In genomic region chr5:119031047-119031886, GRCh38 we compare ENCODE assay signal across 10 cellular contexts. TPM values are rescaled to one million over a fixed set of nuclear protein-coding genes. Genes with fewer than 3 reads are reported as not detected.
A peak's percentile ranks its signal among the peaks of the same experiment; 100 is the strongest.
DNase-seq lines count a peak whose midpoint lies in the region; ATAC-seq and TF ChIP-seq lines count a peak whose summit lies in the region.
"Had no signal": no experiment of that assay in that cellular context is flagged by ENCODE, and none has a peak within 500 bp of the region (broad histone marks: within the 10 kb centered on the region; RNA-seq: fewer than 3 reads in every experiment).

No MANE protein-coding gene starts in this region.

- no peak overlapping the region for H3K9ac ChIP-seq in neuronal stem cell (ENCODE audit: low read depth, low read length, poor library complexity)

- no peaks in the 10 kb centered on the region for H3K36me3 Mint-ChIP-seq in CD4-positive, alpha-beta T cell (ENCODE audit: low read depth)
- H3K36me3 Mint-ChIP-seq in T-helper 1 cell treated with Interleukin-12 subunit alpha and Interleukin-12 subunit beta and Interleukin-4 antibody, amounts not matched to agents 30 μg/mL and 1 μg/mL, for 36 hours (ENCODE audit: low read depth), result no peaks in the 10 kb centered on the region

- no peaks in the 10 kb centered on the region for H3K27me3 Mint-ChIP-seq in CD4-positive, alpha-beta T cell
- H3K27me3 Mint-ChIP-seq in T-helper 1 cell treated with Interleukin-12 subunit alpha and Interleukin-12 subunit beta and Interleukin-4 antibody, amounts not matched to agents 30 μg/mL and 1 μg/mL, for 36 hours (ENCODE audit: low read depth), result no peaks in the 10 kb centered on the region

- no peak overlapping the region for H2BK120ac ChIP-seq in neuronal stem cell (ENCODE audit: low read depth, low read length)

- TF ChIP-seq CTCF in CD4-positive, alpha-beta T cell (IDR thresholded peaks at IDR 0.05), result no peak
- no peak for TF ChIP-seq CTCF in esophagus muscularis mucosa (IDR thresholded peaks at IDR 0.05)

- no peak for TF ChIP-seq POLR2A in esophagus muscularis mucosa (IDR thresholded peaks at IDR 0.05; ENCODE audit: low read depth)

- H3K27me3 ChIP-seq in CD4-positive, alpha-beta T cell (ENCODE audit: control insufficient read depth, insufficient read depth, low read length), result no peaks in the 10 kb centered on the region
- H3K27me3 ChIP-seq in neuronal stem cell (ENCODE audit: control insufficient read depth in 3 of 3, insufficient read depth in 3 of 3, low read depth in 1 of 3, low read length in 3 of 3), result no peaks in the 10 kb centered on the region
- no peaks in the 10 kb centered on the region for H3K27me3 ChIP-seq in esophagus muscularis mucosa

- no peaks in the 10 kb centered on the region for H3K9me3 ChIP-seq in CD4-positive, alpha-beta T cell (ENCODE audit: control insufficient read depth, low read length)
- H3K9me3 ChIP-seq in neuronal stem cell (replicated peaks in 1 of 2; ENCODE audit: control insufficient read depth in 2 of 2, insufficient read depth in 1 of 2, low read depth in 1 of 2, low read length in 2 of 2), result no peaks in the 10 kb centered on the region
- no peaks in the 10 kb centered on the region for H3K9me3 ChIP-seq in esophagus muscularis mucosa

- no peak overlapping the region for H2AK5ac ChIP-seq in neuronal stem cell (ENCODE audit: low read depth, low read length)

- no peaks in the 10 kb centered on the region for H3K36me3 ChIP-seq in neuronal stem cell (replicated peaks in 1 of 2; ENCODE audit: control insufficient read depth in 2 of 2, insufficient read depth in 2 of 2, low read length in 2 of 2)
- H3K36me3 ChIP-seq in esophagus muscularis mucosa, result no peaks in the 10 kb centered on the region

- H4K91ac ChIP-seq in neuronal stem cell (ENCODE audit: low read depth, low read length, poor library complexity), result no peak overlapping the region

- intact Hi-C loops in CD4-positive, alpha-beta T cell (cut with DNase I, micrococcal nuclease), result no loop called here
- intact Hi-C loops in esophagus muscularis mucosa (cut with DNase I), result no loop called here

- H3K9me3 Mint-ChIP-seq in CD4-positive, alpha-beta T cell, result no peaks in the 10 kb centered on the region
- no peaks in the 10 kb centered on the region for H3K9me3 Mint-ChIP-seq in T-helper 1 cell treated with Interleukin-12 subunit alpha and Interleukin-12 subunit beta and Interleukin-4 antibody, amounts not matched to agents 30 μg/mL and 1 μg/mL, for 36 hours
- H3K9me3 Mint-ChIP-seq: endodermal cell had no signal

- no peak for ATAC-seq in CD4-positive, alpha-beta T cell (ENCODE audit: poor library complexity)
- ATAC-seq in GM19328 (IDR thresholded peaks at IDR 0.05; ENCODE audit: unreplicated experiment), result peak; percentile 73
- ATAC-seq in HG02981 (IDR thresholded peaks at IDR 0.05; ENCODE audit: unreplicated experiment), result peak; percentile 64

- no peak for DNase-seq in CD4-positive, alpha-beta T cell
- DNase-seq in HUDEP-2 (lab: John Stamatoyannopoulos, UW; ENCODE audit: unreplicated experiment in 76 of 76), result no peak
- no peak for DNase-seq in MV-4-11 (lab: John Stamatoyannopoulos, UW)
- no peak for DNase-seq in neuronal stem cell (ENCODE audit: low spot score)
- DNase-seq in esophagus muscularis mucosa (ENCODE audit: extremely low spot score), result no peak
- DNase-seq: endodermal cell; stimulated activated CD4-positive, alpha-beta T cell treated with anti-CD3 and anti-CD28 coated beads, Interleukin-4, amount 100 ng/mL, for 1 hour had no signal

- no peak overlapping the region for H4K8ac ChIP-seq in neuronal stem cell (ENCODE audit: low read depth, low read length)

- H3K14ac ChIP-seq in neuronal stem cell (ENCODE audit: low read length), result no peak overlapping the region

- no peak overlapping the region for H2AFZ ChIP-seq in neuronal stem cell (ENCODE audit: low read length)

- H3K23ac ChIP-seq in neuronal stem cell (ENCODE audit: low read depth, low read length, poor library complexity), result no peak overlapping the region

- POLR2A ChIA-PET in CD4-positive, alpha-beta T cell (lab: Charles Lee), result interaction anchor here (2.1 kb wide), 1 partner anchor 40 kb away, joined by 7 read pairs; the partner anchor contains the start of gene DMXL1

- H3K4ac ChIP-seq in neuronal stem cell (ENCODE audit: low read length), result no peak overlapping the region

- H3K4me3 Mint-ChIP-seq in CD4-positive, alpha-beta T cell, result peak overlapping the region; percentile 0
- peak overlapping the region; percentile 19 for H3K4me3 Mint-ChIP-seq in T-helper 1 cell treated with Interleukin-12 subunit alpha and Interleukin-12 subunit beta and Interleukin-4 antibody, amounts not matched to agents 30 μg/mL and 1 μg/mL, for 36 hours
- H3K4me3 Mint-ChIP-seq: endodermal cell had no signal

- CTCF ChIA-PET in CD4-positive, alpha-beta T cell (lab: Charles Lee), result interaction anchor here (1.4 to 1.9 kb wide), 2 partner anchors 9 to 43 kb away, joined by 4 to 7 read pairs; partner anchors contain the start of gene DTWD2

- H3K4me1 Mint-ChIP-seq in CD4-positive, alpha-beta T cell (ENCODE audit: low read depth), result peaks cover 21% of the 10 kb centered on the region
- peaks cover 23% of the 10 kb centered on the region for H3K4me1 Mint-ChIP-seq in T-helper 1 cell treated with Interleukin-12 subunit alpha and Interleukin-12 subunit beta and Interleukin-4 antibody, amounts not matched to agents 30 μg/mL and 1 μg/mL, for 36 hours (ENCODE audit: low read depth)
- H3K4me1 Mint-ChIP-seq: endodermal cell had no signal

- H3K27ac ChIP-seq in CD4-positive, alpha-beta T cell (ENCODE audit: low read depth, low read length), result no peak overlapping the region
- H3K27ac ChIP-seq in neuronal stem cell (replicated peaks; ENCODE audit: low read length) (no peak overlapping the region), esophagus muscularis mucosa (replicated peaks in 1 of 4) (no peak overlapping the region)

- peak overlapping the region; percentile 32 for H3K27ac Mint-ChIP-seq in CD4-positive, alpha-beta T cell
- peak overlapping the region; percentile 62 for H3K27ac Mint-ChIP-seq in T-helper 1 cell treated with Interleukin-12 subunit alpha and Interleukin-12 subunit beta and Interleukin-4 antibody, amounts not matched to agents 30 μg/mL and 1 μg/mL, for 36 hours

- no CpG with 5 or more reads among the region's 5 CpGs for WGBS in neuronal stem cell (ENCODE audit: extremely low coverage in 2 of 2, insufficient read length in 2 of 2, insufficient replicate concordance in 1 of 2), 2 donors
- 72% methylated on average over 5 of the region's 5 CpGs for WGBS in esophagus muscularis mucosa

- no peak overlapping the region for H3K4me3 ChIP-seq in neuronal stem cell (ENCODE audit: low read length in 2 of 2)
- no peak overlapping the region for H3K4me3 ChIP-seq in esophagus muscularis mucosa

- no peaks in the 10 kb centered on the region for H3K79me1 ChIP-seq in neuronal stem cell (ENCODE audit: low read depth, low read length)

- no peak overlapping the region for H3K18ac ChIP-seq in neuronal stem cell (ENCODE audit: low read length)

- no peak overlapping the region for H3K4me2 ChIP-seq in neuronal stem cell (ENCODE audit: insufficient read depth, low read length, poor library complexity, severe bottlenecking)

- no peak overlapping the region for H2BK12ac ChIP-seq in neuronal stem cell (ENCODE audit: low read length)

- H2BK5ac ChIP-seq in neuronal stem cell (ENCODE audit: low read length), result no peak overlapping the region

- no peak for TF ChIP-seq EP300 in esophagus muscularis mucosa (IDR thresholded peaks at IDR 0.05)

- H2BK15ac ChIP-seq in neuronal stem cell (ENCODE audit: low read length), result no peak overlapping the region

- H3K4me1 ChIP-seq in neuronal stem cell (ENCODE audit: control insufficient read depth in 2 of 2, insufficient read depth in 1 of 2, low read depth in 1 of 2, low read length in 2 of 2) (no peaks in the 10 kb centered on the region), esophagus muscularis mucosa (no peaks in the 10 kb centered on the region)

RNA-seq across cellular contexts. Expression of gene DMXL1, which starts 39.6 kb away (rescaled TPM):
- total RNA-seq in CD4-positive, alpha-beta T cell, result 10 to 100 TPM; 28.4 to 29.1 TPM
- polyA plus RNA-seq in neuronal stem cell (2013, experiment 1 of 2), result 7.9 TPM
- 8.6 TPM for polyA plus RNA-seq in neuronal stem cell (2013, experiment 2 of 2)
- total RNA-seq in esophagus muscularis mucosa, result 10 to 100 TPM; 36.3 to 65.6 (median 39.9) TPM

RNA-seq across cellular contexts. Expression of gene DTWD2, which starts 42.9 kb away (rescaled TPM):
- total RNA-seq in CD4-positive, alpha-beta T cell, result 1 to 10 TPM; 2.1 to 2.3 TPM
- polyA plus RNA-seq in neuronal stem cell (2013, experiment 1 of 2), result 2.7 TPM
- 2.6 TPM for polyA plus RNA-seq in neuronal stem cell (2013, experiment 2 of 2)
- total RNA-seq in esophagus muscularis mucosa, result 10 to 100 TPM in 1 of 4 donors, 1 to 10 TPM in 3; 7.1 to 10.5 (median 9.1) TPM
